7 cellular contexts compared by ENCODE assay signal in the genomic region with DNA sequence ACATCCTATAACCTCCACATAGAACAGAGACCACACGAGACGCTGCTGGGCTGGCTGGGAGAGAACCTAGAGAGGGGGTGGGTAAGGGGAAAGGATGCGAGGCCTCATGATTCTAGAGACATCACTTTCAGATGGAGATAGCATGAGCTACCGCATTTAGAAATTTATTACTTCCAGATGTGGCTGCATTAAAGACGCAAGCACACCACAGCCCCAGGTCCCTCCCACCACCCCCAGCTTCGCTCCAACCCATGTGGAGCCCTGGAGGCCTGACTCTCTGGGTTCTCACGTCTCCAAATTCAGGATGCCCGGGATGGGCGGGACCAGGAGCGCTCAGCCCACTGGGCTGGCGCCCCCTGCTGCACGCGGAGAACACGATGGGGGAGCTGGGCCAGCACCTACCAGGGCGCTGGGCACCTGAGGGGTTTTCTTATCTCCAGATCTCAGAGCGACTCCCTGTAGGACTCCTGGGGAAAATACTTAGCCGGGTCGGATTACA. TPM values are rescaled to one million over a fixed set of nuclear protein-coding genes. Genes with fewer than 3 reads are reported as not detected.
DNase-seq lines count a peak whose midpoint lies in the region; ATAC-seq, FAIRE-seq and TF ChIP-seq lines count a peak whose summit lies in the region.

No MANE protein-coding gene starts in this region.

- 90% methylated on average over 18 of the region's 18 CpGs for WGBS in GM12878 (ENCODE audit: insufficient coverage, insufficient replicate concordance, low lambda C conversion rate, missing lambda C conversion rate)

- no peak overlapping the region for H2AFZ ChIP-seq in GM12878 (ENCODE audit: control insufficient read depth, low read depth, low read length)

- no peak overlapping the region for H3K4me2 ChIP-seq in GM12878 (ENCODE audit: control insufficient read depth, insufficient read depth)

- no peak overlapping the region for H3K9ac ChIP-seq in GM12878 (ENCODE audit: control insufficient read depth, insufficient read depth, low read length)

- CTCF ChIA-PET in GM12878 (lab: Yijun Ruan, JAX), result interaction anchor here (0.9 kb wide), 1 partner anchor 13 kb away, joined by 3 read pairs; a partner anchor contains a TSS

- H3K27ac Mint-ChIP-seq in activated T-helper 2 cell treated with anti-CD3 and anti-CD28 coated beads, Interferon-gamma antibody, Interleukin-2, Interleukin-4, amounts not matched to agents 10 μg/mL and 5 μg/mL and 100 μg/mL, durations not matched to agents 14 hours and 24 hours and 36 hours, result no peak overlapping the region

- intact Hi-C loops in GM12878 (cut with micrococcal nuclease; ENCODE audit: unreplicated experiment), result no loop called here
- intact Hi-C loops in activated T-helper 2 cell treated with anti-CD3 and anti-CD28 coated beads, Interferon-gamma antibody, Interleukin-2, Interleukin-4, amounts not matched to agents 10 μg/mL and 5 μg/mL and 100 μg/mL, durations not matched to agents 14 hours and 24 hours and 36 hours (cut with micrococcal nuclease), result no loop called here

- H3K9me3 ChIP-seq in GM12878 (replicated peaks; ENCODE audit: control insufficient read depth, insufficient read depth, low read length), result no peaks in the 10 kb centered on the region
- no peaks in the 10 kb centered on the region for H3K9me3 ChIP-seq in thoracic aorta

- in situ Hi-C loops in GM12878 (cut with MboI), result no loop called here

- SMC1A ChIA-PET in GM12878 (lab: Charles Lee; ENCODE audit: uncharacterized antibody, unreplicated experiment), result no interaction called here

- peak; percentile 47 for DNase-seq in HCEC 1CT
- no peak for DNase-seq in GM12878 (ENCODE audit: low read depth, low spot score)
- DNase-seq in iPS-NIHi7 (ENCODE audit: extremely low spot score), result peak; percentile 88
- DNase-seq in thoracic aorta (ENCODE audit: low spot score), result no peak
- DNase-seq in activated T-helper 2 cell treated with anti-CD3 and anti-CD28 coated beads, Interferon-gamma antibody, Interleukin-2, Interleukin-4, amounts not matched to agents 10 μg/mL and 5 μg/mL and 100 μg/mL, durations not matched to agents 14 hours and 24 hours and 36 hours (ENCODE audit: low spot score), result no peak

- RAD21 ChIA-PET in GM12878 (lab: Charles Lee; ENCODE audit: unreplicated experiment), result no interaction called here

- TF ChIP-seq RAD21 in GM12878 (IDR thresholded peaks at IDR 0.05; ENCODE audit: insufficient read depth, low read depth, low read length), result no peak

- TF ChIP-seq POLR2A in GM12878 (IDR thresholded peaks at IDR 0.05; ENCODE audit: low read depth, low read length), result no peak

- BruUV-seq in GM12878 (replicated peaks; lab: Mats Ljungman, UMichigan), result no TSS peak

- no peak overlapping the region for H3K4me3 Mint-ChIP-seq in activated T-helper 2 cell treated with anti-CD3 and anti-CD28 coated beads, Interferon-gamma antibody, Interleukin-2, Interleukin-4, amounts not matched to agents 10 μg/mL and 5 μg/mL and 100 μg/mL, durations not matched to agents 14 hours and 24 hours and 36 hours (ENCODE audit: low read depth)

- FAIRE-seq in GM12878 (lab: Jason Lieb, UNC), result no peak

- no peak overlapping the region for H3K4me3 ChIP-seq in GM12878
- H3K4me3 ChIP-seq in thoracic aorta, result no peak overlapping the region

- H3K27me3 Mint-ChIP-seq in activated T-helper 2 cell treated with anti-CD3 and anti-CD28 coated beads, Interferon-gamma antibody, Interleukin-2, Interleukin-4, amounts not matched to agents 10 μg/mL and 5 μg/mL and 100 μg/mL, durations not matched to agents 14 hours and 24 hours and 36 hours (ENCODE audit: low read depth), result no peaks in the 10 kb centered on the region

- H3K9me3 Mint-ChIP-seq in activated T-helper 2 cell treated with anti-CD3 and anti-CD28 coated beads, Interferon-gamma antibody, Interleukin-2, Interleukin-4, amounts not matched to agents 10 μg/mL and 5 μg/mL and 100 μg/mL, durations not matched to agents 14 hours and 24 hours and 36 hours, result no peaks in the 10 kb centered on the region

- H3K27ac ChIP-seq in GM12878 (ENCODE audit: control insufficient read depth, insufficient read depth), result no peak overlapping the region
- H3K27ac ChIP-seq in thoracic aorta, result peak overlapping the region; percentile 72 to 75

- H4K20me1 ChIP-seq in GM12878 (ENCODE audit: control insufficient read depth, insufficient read depth), result no peaks in the 10 kb centered on the region

- ATAC-seq in GM12878 (no peak; the same call in 2 of the 3 replicates), thoracic aorta (ENCODE audit: insufficient number of reproducible peaks, low FRiP score, low read depth) (peak; percentile 53), GM21737 (IDR thresholded peaks at IDR 0.05; ENCODE audit: unreplicated experiment) (no peak), HG02870 (IDR thresholded peaks at IDR 0.05; ENCODE audit: unreplicated experiment) (no peak)

- POLR2A ChIA-PET in GM12878 (lab: Charles Lee), result no interaction called here

- TF ChIP-seq CTCF in GM12878 (IDR thresholded peaks at IDR 0.05 in 2 of 3, conservative IDR thresholded peaks at IDR 0.05 in 1 of 3; ENCODE audit: control insufficient read depth in 2 of 3, extremely low read depth in 1 of 3, insufficient read depth in 1 of 3, low read depth in 3 of 3, low read length in 3 of 3) (0 out of 6 replicates have a peak, but pooled peaks of 1 of the 3 experiments have one; percentile 15), thoracic aorta (IDR thresholded peaks at IDR 0.05) (peak; percentile 62)

- H3K36me3 Mint-ChIP-seq in activated T-helper 2 cell treated with anti-CD3 and anti-CD28 coated beads, Interferon-gamma antibody, Interleukin-2, Interleukin-4, amounts not matched to agents 10 μg/mL and 5 μg/mL and 100 μg/mL, durations not matched to agents 14 hours and 24 hours and 36 hours (ENCODE audit: low read depth), result peaks cover 30% of the 10 kb centered on the region

- H3K4me1 ChIP-seq in GM12878 (ENCODE audit: control insufficient read depth, insufficient read depth, low read length), result no peaks in the 10 kb centered on the region
- H3K4me1 ChIP-seq in thoracic aorta (ENCODE audit: control insufficient read depth in 1 of 2, low read depth in 2 of 2), result peaks cover 16 to 33% of the 10 kb centered on the region in 2 donors

- no peaks in the 10 kb centered on the region for H3K4me1 Mint-ChIP-seq in activated T-helper 2 cell treated with anti-CD3 and anti-CD28 coated beads, Interferon-gamma antibody, Interleukin-2, Interleukin-4, amounts not matched to agents 10 μg/mL and 5 μg/mL and 100 μg/mL, durations not matched to agents 14 hours and 24 hours and 36 hours (ENCODE audit: low read depth)

- TF ChIP-seq EP300 in GM12878 (IDR thresholded peaks at IDR 0.05; ENCODE audit: borderline replicate concordance in 1 of 2, control insufficient read depth in 1 of 2, low read depth in 2 of 2, low read length in 2 of 2), result no peak

- H3K36me3 ChIP-seq in GM12878 (ENCODE audit: control insufficient read depth in 2 of 2, insufficient read depth in 2 of 2, low read length in 1 of 2) (peaks cover 5 to 23% of the 10 kb centered on the region in 2 experiments; a peak in 3 of 4 replicates), thoracic aorta (peaks cover 29% of the 10 kb centered on the region)

- H3K79me2 ChIP-seq in GM12878 (ENCODE audit: control insufficient read depth, insufficient read depth, low read length), result no peaks in the 10 kb centered on the region

- H3K27me3 ChIP-seq in GM12878 (replicated peaks in 1 of 2; ENCODE audit: control insufficient read depth in 2 of 2, insufficient read depth in 2 of 2, low read length in 1 of 2), result no peaks in the 10 kb centered on the region
- H3K27me3 ChIP-seq in thoracic aorta (replicated peaks; ENCODE audit: insufficient read depth), result no peaks in the 10 kb centered on the region

RNA-seq across cellular contexts. Expression of a gene that starts 13.6 kb away (rescaled TPM):
- total RNA-seq in GM12878 (2013; cell fraction: nucleolus; rRNA removed), result 18.4 and 19.7 TPM in 2 replicates
- total RNA-seq in GM12878 (2014; rRNA removed), result 113 and 127 TPM in 2 replicates
- 92.1 and 102 TPM in 2 replicates for total RNA-seq in GM12878 (2014; rRNA removed; fragmentation: Illumina TruSeq; extraction: Trizol)
- 96.5 and 102 TPM in 2 replicates for total RNA-seq in GM12878 (2021)
- polyA plus RNA-seq in GM12878 (2011; ENCODE audit: low read depth), result 31.3 TPM
- 85.8 and 131 TPM in 2 replicates for polyA plus RNA-seq in GM12878 (2011; rRNA removed)
- 75.5 and 105 TPM in 2 replicates for polyA plus RNA-seq in GM12878 (2011; cell fraction: cytosol; rRNA removed)
- polyA plus RNA-seq in GM12878 (2011; cell fraction: nucleus; rRNA removed), result 58.2 and 61.3 TPM in 2 replicates
- 70.0 and 75.5 TPM in 2 replicates for polyA plus RNA-seq in GM12878 (2012)
- polyA plus RNA-seq in GM12878 (2014; fragmentation: Illumina TruSeq; extraction: Trizol), result 69.3 and 86.6 TPM in 2 replicates
- polyA plus RNA-seq in GM12878 (2014; fragmentation: Nextera tagmentation; extraction: Ambion mirVana), result 100 to 1,000 TPM; 194 to 283 TPM
- polyA plus RNA-seq in GM12878 (2014; rRNA removed), result 129 and 140 TPM in 2 replicates
- polyA plus RNA-seq in GM12878 (2016; fragmentation: Nextera tagmentation; extraction: Ambion mirVana), result 100 to 1,000 TPM; 247 to 256 TPM
- 37.8 and 45.4 TPM in 2 replicates for polyA minus RNA-seq in GM12878 (2011; rRNA and poly(A)+ RNA removed)
- 17.0 and 25.8 TPM in 2 replicates for polyA minus RNA-seq in GM12878 (2011; cell fraction: cytosol; rRNA and poly(A)+ RNA removed)
- polyA minus RNA-seq in GM12878 (2011; cell fraction: nucleus; rRNA and poly(A)+ RNA removed), result 24.1 and 43.1 TPM in 2 replicates
- 10 to 100 TPM; 11.0 to 16.7 TPM for total RNA-seq in thoracic aorta
- 104 and 106 TPM in 2 replicates for total RNA-seq in activated T-helper 2 cell treated with anti-CD3 and anti-CD28 coated beads, Interferon-gamma antibody, Interleukin-2, Interleukin-4, amounts not matched to agents 10 μg/mL and 5 μg/mL and 100 μg/mL, durations not matched to agents 14 hours and 24 hours and 36 hours

RNA-seq across cellular contexts. Expression of a gene that starts 13.7 kb away (rescaled TPM):
- 29.3 and 43.7 TPM in 2 replicates for total RNA-seq in GM12878 (2013; cell fraction: nucleolus; rRNA removed)
- 7.5 and 7.8 TPM in 2 replicates for total RNA-seq in GM12878 (2014; rRNA removed)
- total RNA-seq in GM12878 (2014; rRNA removed; fragmentation: Illumina TruSeq; extraction: Trizol), result 6.3 and 7.4 TPM in 2 replicates
- 17.1 and 20.1 TPM in 2 replicates for total RNA-seq in GM12878 (2021)
- 3.4 TPM for polyA plus RNA-seq in GM12878 (2011; ENCODE audit: low read depth)
- 7.6 and 12.8 TPM in 2 replicates for polyA plus RNA-seq in GM12878 (2011; rRNA removed)
- polyA plus RNA-seq in GM12878 (2011; cell fraction: cytosol; rRNA removed), result 8.4 and 10.5 TPM in 2 replicates
- polyA plus RNA-seq in GM12878 (2011; cell fraction: nucleus; rRNA removed), result 56.2 and 70.0 TPM in 2 replicates
- 6.9 and 7.0 TPM in 2 replicates for polyA plus RNA-seq in GM12878 (2012)
- 5.7 and 9.8 TPM in 2 replicates for polyA plus RNA-seq in GM12878 (2014; fragmentation: Illumina TruSeq; extraction: Trizol)
- polyA plus RNA-seq in GM12878 (2014; fragmentation: Nextera tagmentation; extraction: Ambion mirVana), result 1 to 10 TPM; 1.4 to 1.6 TPM
- polyA plus RNA-seq in GM12878 (2014; rRNA removed), result 13.4 and 13.9 TPM in 2 replicates
- polyA plus RNA-seq in GM12878 (2016; fragmentation: Nextera tagmentation; extraction: Ambion mirVana), result 10 to 100 TPM; 12.6 to 13.2 TPM
- polyA minus RNA-seq in GM12878 (2011; rRNA and poly(A)+ RNA removed), result 9.9 and 13.0 TPM in 2 replicates
- 5.6 and 6.4 TPM in 2 replicates for polyA minus RNA-seq in GM12878 (2011; cell fraction: cytosol; rRNA and poly(A)+ RNA removed)
- polyA minus RNA-seq in GM12878 (2011; cell fraction: nucleus; rRNA and poly(A)+ RNA removed), result 19.2 and 31.2 TPM in 2 replicates
- 10 to 100 TPM; 24.7 to 40.8 TPM for total RNA-seq in thoracic aorta
- 31.3 and 31.6 TPM in 2 replicates for total RNA-seq in activated T-helper 2 cell treated with anti-CD3 and anti-CD28 coated beads, Interferon-gamma antibody, Interleukin-2, Interleukin-4, amounts not matched to agents 10 μg/mL and 5 μg/mL and 100 μg/mL, durations not matched to agents 14 hours and 24 hours and 36 hours

RNA-seq across cellular contexts. Expression of a gene that starts 48.3 kb away (rescaled TPM):
- 11.0 and 15.9 TPM in 2 replicates for total RNA-seq in GM12878 (2013; cell fraction: nucleolus; rRNA removed)
- 6.6 and 7.6 TPM in 2 replicates for total RNA-seq in GM12878 (2014; rRNA removed)
- total RNA-seq in GM12878 (2014; rRNA removed; fragmentation: Illumina TruSeq; extraction: Trizol), result 7.0 and 7.5 TPM in 2 replicates
- 17.5 and 17.8 TPM in 2 replicates for total RNA-seq in GM12878 (2021)
- polyA plus RNA-seq in GM12878 (2011; ENCODE audit: low read depth), result 6.4 TPM
- polyA plus RNA-seq in GM12878 (2011; rRNA removed), result 2.5 and 4.5 TPM in 2 replicates
- 3.3 and 4.3 TPM in 2 replicates for polyA plus RNA-seq in GM12878 (2011; cell fraction: cytosol; rRNA removed)
- polyA plus RNA-seq in GM12878 (2011; cell fraction: nucleus; rRNA removed), result 5.9 and 8.1 TPM in 2 replicates
- 4.9 and 7.9 TPM in 2 replicates for polyA plus RNA-seq in GM12878 (2012)
- 7.4 and 10.9 TPM in 2 replicates for polyA plus RNA-seq in GM12878 (2014; fragmentation: Illumina TruSeq; extraction: Trizol)
- polyA plus RNA-seq in GM12878 (2014; fragmentation: Nextera tagmentation; extraction: Ambion mirVana), result 1 to 10 TPM; 1.1 to 2.1 TPM
- 7.9 and 9.6 TPM in 2 replicates for polyA plus RNA-seq in GM12878 (2014; rRNA removed)
- polyA plus RNA-seq in GM12878 (2016; fragmentation: Nextera tagmentation; extraction: Ambion mirVana), result 1 to 10 TPM; 4.9 to 5.4 TPM
- polyA minus RNA-seq in GM12878 (2011; rRNA and poly(A)+ RNA removed), result 7.9 and 11.6 TPM in 2 replicates
- polyA minus RNA-seq in GM12878 (2011; cell fraction: cytosol; rRNA and poly(A)+ RNA removed), result 4.8 and 6.0 TPM in 2 replicates
- 2.4 and 5.0 TPM in 2 replicates for polyA minus RNA-seq in GM12878 (2011; cell fraction: nucleus; rRNA and poly(A)+ RNA removed)
- total RNA-seq in thoracic aorta, result 10 to 100 TPM; 61.1 to 75.3 TPM
- 45.5 and 46.6 TPM in 2 replicates for total RNA-seq in activated T-helper 2 cell treated with anti-CD3 and anti-CD28 coated beads, Interferon-gamma antibody, Interleukin-2, Interleukin-4, amounts not matched to agents 10 μg/mL and 5 μg/mL and 100 μg/mL, durations not matched to agents 14 hours and 24 hours and 36 hours

Comparison
In these comparisons a context has a peak if more than half of its experiments do, and no peak if none do; other contexts are left out.
1. DNase-seq: peak in HCEC 1CT (single experiment) and iPS-NIHi7 (single experiment); none in GM12878 (single experiment), thoracic aorta (single experiment) and activated T-helper 2 cell treated with anti-CD3 and anti-CD28 coated beads, Interferon-gamma antibody, Interleukin-2, Interleukin-4, amounts not matched to agents 10 μg/mL and 5 μg/mL and 100 μg/mL, durations not matched to agents 14 hours and 24 hours and 36 hours (single experiment).